ENCODE assay signal across 1 cellular context in genomic region chr9:110197330-110198187, GRCh38.
TF ChIP-seq lines count a peak whose summit lies in the region.

No MANE protein-coding gene starts in this region.

TF ChIP-seq in HepG2, 621 proteins besides CTCF, POLR2A, EP300 and RAD21 (continued from another document and continues in another):
- TF ChIP-seq, protein P1, sequence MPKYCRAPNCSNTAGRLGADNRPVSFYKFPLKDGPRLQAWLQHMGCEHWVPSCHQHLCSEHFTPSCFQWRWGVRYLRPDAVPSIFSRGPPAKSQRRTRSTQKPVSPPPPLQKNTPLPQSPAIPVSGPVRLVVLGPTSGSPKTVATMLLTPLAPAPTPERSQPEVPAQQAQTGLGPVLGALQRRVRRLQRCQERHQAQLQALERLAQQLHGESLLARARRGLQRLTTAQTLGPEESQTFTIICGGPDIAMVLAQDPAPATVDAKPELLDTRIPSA (CRISPR knock-in tag; IDR thresholded peaks at IDR 0.05; ENCODE audit: borderline replicate concordance): no peak
- TF ChIP-seq RBM22 (optimal IDR thresholded peaks at IDR 0.05; ENCODE audit: low read length): no peak
- no peak for TF ChIP-seq ARID2 (CRISPR knock-in tag; IDR thresholded peaks at IDR 0.05; ENCODE audit: borderline replicate concordance)
- TF ChIP-seq SRSF1 (optimal IDR thresholded peaks at IDR 0.05; ENCODE audit: low read depth, low read length): no peak
- no peak for TF ChIP-seq ZNF766 (CRISPR knock-in tag; IDR thresholded peaks at IDR 0.05; ENCODE audit: borderline replicate concordance)
- TF ChIP-seq HCFC1 (IDR thresholded peaks at IDR 0.05; ENCODE audit: low read depth, low read length): no peak
- TF ChIP-seq, protein P2, sequence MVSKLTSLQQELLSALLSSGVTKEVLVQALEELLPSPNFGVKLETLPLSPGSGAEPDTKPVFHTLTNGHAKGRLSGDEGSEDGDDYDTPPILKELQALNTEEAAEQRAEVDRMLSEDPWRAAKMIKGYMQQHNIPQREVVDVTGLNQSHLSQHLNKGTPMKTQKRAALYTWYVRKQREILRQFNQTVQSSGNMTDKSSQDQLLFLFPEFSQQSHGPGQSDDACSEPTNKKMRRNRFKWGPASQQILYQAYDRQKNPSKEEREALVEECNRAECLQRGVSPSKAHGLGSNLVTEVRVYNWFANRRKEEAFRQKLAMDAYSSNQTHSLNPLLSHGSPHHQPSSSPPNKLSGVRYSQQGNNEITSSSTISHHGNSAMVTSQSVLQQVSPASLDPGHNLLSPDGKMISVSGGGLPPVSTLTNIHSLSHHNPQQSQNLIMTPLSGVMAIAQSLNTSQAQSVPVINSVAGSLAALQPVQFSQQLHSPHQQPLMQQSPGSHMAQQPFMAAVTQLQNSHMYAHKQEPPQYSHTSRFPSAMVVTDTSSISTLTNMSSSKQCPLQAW (CRISPR knock-in tag; IDR thresholded peaks at IDR 0.05): peak; percentile 64
- no peak for TF ChIP-seq ESRRA (CRISPR knock-in tag; IDR thresholded peaks at IDR 0.05; ENCODE audit: low read depth)
- peak; percentile 44; the same call in 1 of the 2 replicates for TF ChIP-seq SP5 (CRISPR knock-in tag; IDR thresholded peaks at IDR 0.05; ENCODE audit: borderline replicate concordance, low read depth)
- TF ChIP-seq NFKBIZ (CRISPR knock-in tag; IDR thresholded peaks at IDR 0.05): no peak
- no peak for TF ChIP-seq ZNF34 (CRISPR knock-in tag; IDR thresholded peaks at IDR 0.05; ENCODE audit: borderline replicate concordance)
- TF ChIP-seq STAG1 (CRISPR knock-in tag; IDR thresholded peaks at IDR 0.05): peak; percentile 81
- TF ChIP-seq ZNF546 (CRISPR knock-in tag; conservative IDR thresholded peaks at IDR 0.05): no peak
- no peak for TF ChIP-seq ZNF512B (CRISPR knock-in tag; IDR thresholded peaks at IDR 0.05; ENCODE audit: borderline replicate concordance)
- no peak for TF ChIP-seq ZNF850 (CRISPR knock-in tag; conservative IDR thresholded peaks at IDR 0.05)
- no peak for TF ChIP-seq ZNF639 (CRISPR knock-in tag; conservative IDR thresholded peaks at IDR 0.05)
- no peak for TF ChIP-seq CBX2 (IDR thresholded peaks at IDR 0.05; ENCODE audit: low read depth, low read length)
- no peak for TF ChIP-seq CBX2 (CRISPR knock-in tag; IDR thresholded peaks at IDR 0.05; ENCODE audit: low read depth)
- TF ChIP-seq SMC3 (IDR thresholded peaks at IDR 0.05; ENCODE audit: low read length): peak; percentile 91
- TF ChIP-seq, protein P3, sequence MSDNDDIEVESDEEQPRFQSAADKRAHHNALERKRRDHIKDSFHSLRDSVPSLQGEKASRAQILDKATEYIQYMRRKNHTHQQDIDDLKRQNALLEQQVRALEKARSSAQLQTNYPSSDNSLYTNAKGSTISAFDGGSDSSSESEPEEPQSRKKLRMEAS (IDR thresholded peaks at IDR 0.05): 0 out of 2 replicates have a peak, but pooled peaks have one; percentile 16
- TF ChIP-seq, protein P4, sequence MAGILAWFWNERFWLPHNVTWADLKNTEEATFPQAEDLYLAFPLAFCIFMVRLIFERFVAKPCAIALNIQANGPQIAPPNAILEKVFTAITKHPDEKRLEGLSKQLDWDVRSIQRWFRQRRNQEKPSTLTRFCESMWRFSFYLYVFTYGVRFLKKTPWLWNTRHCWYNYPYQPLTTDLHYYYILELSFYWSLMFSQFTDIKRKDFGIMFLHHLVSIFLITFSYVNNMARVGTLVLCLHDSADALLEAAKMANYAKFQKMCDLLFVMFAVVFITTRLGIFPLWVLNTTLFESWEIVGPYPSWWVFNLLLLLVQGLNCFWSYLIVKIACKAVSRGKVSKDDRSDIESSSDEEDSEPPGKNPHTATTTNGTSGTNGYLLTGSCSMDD (CRISPR knock-in tag; IDR thresholded peaks at IDR 0.05): no peak
- no peak for TF ChIP-seq ZNF839 (CRISPR knock-in tag; IDR thresholded peaks at IDR 0.05; ENCODE audit: borderline replicate concordance)
- no peak for TF ChIP-seq ZNF777 (CRISPR knock-in tag; IDR thresholded peaks at IDR 0.05)
- no peak for TF ChIP-seq CENPX (CRISPR knock-in tag; IDR thresholded peaks at IDR 0.05)
- TF ChIP-seq MTERF4 (CRISPR knock-in tag; IDR thresholded peaks at IDR 0.05): no peak
- no peak; the same call in 1 of the 2 replicates for TF ChIP-seq ARID4A (CRISPR knock-in tag; IDR thresholded peaks at IDR 0.05; ENCODE audit: borderline replicate concordance)
- 0 out of 2 replicates have a peak, but pooled peaks have one; percentile 28 for TF ChIP-seq SOX13 (IDR thresholded peaks at IDR 0.05)
- TF ChIP-seq SOX13 (CRISPR knock-in tag; conservative IDR thresholded peaks at IDR 0.05 in 1 of 2, IDR thresholded peaks at IDR 0.05 in 1 of 2): no peak; a peak in 1 of 4 replicates
- peak; percentile 72 for TF ChIP-seq ZNF770 (CRISPR knock-in tag; IDR thresholded peaks at IDR 0.05)
- 0 out of 2 replicates have a peak, but pooled peaks have one; percentile 24 for TF ChIP-seq POGK (CRISPR knock-in tag; conservative IDR thresholded peaks at IDR 0.05)
- no peak for TF ChIP-seq HNRNPLL (IDR thresholded peaks at IDR 0.05; ENCODE audit: low read depth, low read length, poor library complexity, severe bottlenecking)
- no peak for TF ChIP-seq MYNN (CRISPR knock-in tag; IDR thresholded peaks at IDR 0.05; ENCODE audit: low read depth)
- TF ChIP-seq FIP1L1 (IDR thresholded peaks at IDR 0.05; ENCODE audit: borderline replicate concordance, insufficient read depth, low read depth, low read length): no peak
- peak; percentile 46; the same call in 1 of the 2 replicates for TF ChIP-seq ZNF614 (CRISPR knock-in tag; IDR thresholded peaks at IDR 0.05; ENCODE audit: borderline replicate concordance)
- TF ChIP-seq, protein P5, sequence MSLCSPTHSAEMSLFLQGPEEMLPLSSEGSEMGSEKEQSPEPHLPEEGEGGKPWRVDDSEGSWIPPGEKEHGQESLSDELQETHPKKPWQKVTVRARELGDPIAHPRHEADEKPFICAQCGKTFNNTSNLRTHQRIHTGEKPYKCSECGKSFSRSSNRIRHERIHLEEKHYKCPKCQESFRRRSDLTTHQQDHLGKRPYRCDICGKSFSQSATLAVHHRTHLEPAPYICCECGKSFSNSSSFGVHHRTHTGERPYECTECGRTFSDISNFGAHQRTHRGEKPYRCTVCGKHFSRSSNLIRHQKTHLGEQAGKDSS (CRISPR knock-in tag; IDR thresholded peaks at IDR 0.05; ENCODE audit: borderline replicate concordance, low read depth): peak; percentile 56; the same call in 1 of the 2 replicates
- TF ChIP-seq ZNF652 (CRISPR knock-in tag; IDR thresholded peaks at IDR 0.05; ENCODE audit: borderline replicate concordance, low read depth): no peak
- TF ChIP-seq ZNF274 (CRISPR knock-in tag; IDR thresholded peaks at IDR 0.05): no peak
- TF ChIP-seq CEBPG (CRISPR knock-in tag; IDR thresholded peaks at IDR 0.05): peak; percentile 44; the same call in 1 of the 2 replicates
- TF ChIP-seq ISL2 (CRISPR knock-in tag; IDR thresholded peaks at IDR 0.05): no peak; the same call in none of the 2 replicates
- peak; percentile 75; the same call in 1 of the 2 replicates for TF ChIP-seq HDAC2 (CRISPR knock-in tag; IDR thresholded peaks at IDR 0.05)
- TF ChIP-seq KDM6A (CRISPR knock-in tag; IDR thresholded peaks at IDR 0.05; ENCODE audit: low read depth): no peak
